In genomic region chr17:82384730-82385429, GRCh38 we compare ENCODE assay signal across 1 cellular context.
TF ChIP-seq lines count a peak whose summit lies in the region.

No MANE protein-coding gene starts in this region.

TF ChIP-seq in GM23338, 12 proteins besides CTCF, POLR2A, EP300 and RAD21 (continued from another document):
- TF ChIP-seq ETS1 (IDR thresholded peaks at IDR 0.05) (no peak), JUNB (IDR thresholded peaks at IDR 0.05; ENCODE audit: unreplicated experiment) (no peak), ZNF462 (CRISPR knock-in tag; IDR thresholded peaks at IDR 0.05) (no peak)
